8 cellular contexts compared by ENCODE assay signal in the genomic region with DNA sequence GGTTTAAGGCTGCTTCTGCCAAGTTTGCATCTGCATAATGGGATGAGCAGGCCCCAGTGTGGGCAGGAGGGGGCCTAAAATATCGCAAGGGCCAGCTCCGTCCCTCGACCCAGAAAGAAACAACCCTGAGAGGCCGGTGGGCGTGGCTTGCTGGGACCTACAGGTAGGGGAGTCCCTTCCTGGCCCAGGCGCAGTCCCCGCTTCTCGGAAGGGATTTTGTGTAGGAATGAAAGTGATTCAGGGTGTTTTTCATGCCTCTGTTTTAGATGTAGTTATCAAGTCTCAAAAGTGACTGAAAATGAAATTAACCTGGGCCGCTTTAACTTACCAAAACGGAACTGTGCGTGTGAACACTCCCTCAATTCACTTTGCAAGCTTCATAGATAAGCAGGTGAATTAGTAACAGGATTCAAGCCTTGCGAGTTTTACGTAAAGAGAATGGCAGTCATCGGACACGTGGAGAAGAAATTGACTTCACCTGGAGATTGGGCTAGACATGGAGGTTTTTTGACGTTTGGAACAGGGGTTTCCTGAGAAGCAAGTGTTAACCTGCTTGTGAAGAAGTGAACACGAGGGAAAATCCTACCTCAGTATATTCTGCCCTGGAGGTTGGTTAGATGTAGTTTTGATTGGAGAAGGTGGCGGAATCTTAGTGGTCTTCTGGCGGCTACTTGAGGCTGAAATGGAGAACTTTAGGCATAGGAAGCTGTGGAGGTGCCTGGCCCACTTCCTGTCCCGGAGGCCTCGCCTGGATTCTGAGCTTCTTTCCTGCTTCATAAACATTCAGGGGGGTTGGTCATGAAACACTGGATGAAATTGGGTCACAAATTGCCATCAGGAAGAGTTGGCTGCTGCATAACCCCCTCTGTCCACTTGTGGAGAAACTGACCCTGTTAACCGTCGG. TPM values are rescaled to one million over a fixed set of nuclear protein-coding genes. Genes with fewer than 3 reads are reported as not detected.
A peak's percentile ranks its signal among the peaks of the same experiment; 100 is the strongest.
DNase-seq lines count a peak whose midpoint lies in the region; ATAC-seq and TF ChIP-seq lines count a peak whose summit lies in the region.

No MANE protein-coding gene starts in this region.

- peak; percentile 40 for ATAC-seq in GM19463 (IDR thresholded peaks at IDR 0.05; ENCODE audit: unreplicated experiment)
- ATAC-seq in HG03575 (IDR thresholded peaks at IDR 0.05; ENCODE audit: extremely low read depth, insufficient number of reproducible peaks, low FRiP score, unreplicated experiment) = peak; percentile 52

- no peak for TF ChIP-seq CTCF in dorsolateral prefrontal cortex (IDR thresholded peaks at IDR 0.05 in 54 of 56, conservative IDR thresholded peaks at IDR 0.05 in 2 of 56; ENCODE audit: low read depth in 1 of 56, partially characterized antibody in 56 of 56)
- TF ChIP-seq CTCF in BE2C (IDR thresholded peaks at IDR 0.05; ENCODE audit: low read depth, low read length) = no peak

- H3K4me1 ChIP-seq in BLaER1 treated with 17β-estradiol and CSF1 and Interleukin-3, amounts not matched to agents 10 nM and 100 nM = peaks cover 55 to 65% (median 60%) of the 10 kb centered on the region in 10 experiments
- H3K4me1 ChIP-seq in mucosa of rectum (ENCODE audit: control insufficient read depth in 2 of 2, insufficient read depth in 2 of 2, low read length in 2 of 2) = peaks cover 15 to 29% of the 10 kb centered on the region in 2 donors
- H3K4me1 ChIP-seq in BE2C = no peaks in the 10 kb centered on the region

- H3K9ac ChIP-seq in BLaER1 treated with 17β-estradiol and CSF1 and Interleukin-3, amounts not matched to agents 10 nM and 100 nM = peak overlapping the region; percentile 92 to 98 (median 97)
- H3K9ac ChIP-seq in mucosa of rectum (ENCODE audit: low read depth in 1 of 2, low read length in 2 of 2) = peak overlapping the region; percentile 86 to 88

- H4K20me1 ChIP-seq in BLaER1 treated with 17β-estradiol and CSF1 and Interleukin-3, amounts not matched to agents 10 nM and 100 nM = peaks cover 33 to 65% (median 61%) of the 10 kb centered on the region in 11 experiments; a peak in 20 of 22 replicates

- peak overlapping the region; percentile 91 to 97 (median 95); a peak in 21 of 22 replicates for H3K27ac ChIP-seq in BLaER1 treated with 17β-estradiol and CSF1 and Interleukin-3, amounts not matched to agents 10 nM and 100 nM
- H3K27ac ChIP-seq in dorsolateral prefrontal cortex (peak overlapping the region in 48 of 59 donors; percentile 23 to 93 (median 80)), mucosa of rectum (ENCODE audit: low read depth in 2 of 2, low read length in 2 of 2) (peak overlapping the region; percentile 80 to 86)

- peaks cover 0 to 19% (median 0%) of the 10 kb centered on the region in 11 experiments; a peak in 6 of 22 replicates for H3K9me3 ChIP-seq in BLaER1 treated with 17β-estradiol and CSF1 and Interleukin-3, amounts not matched to agents 10 nM and 100 nM (replicated peaks in 1 of 11)
- H3K9me3 ChIP-seq in mucosa of rectum (ENCODE audit: control insufficient read depth in 2 of 2, low read length in 2 of 2) (no peaks in the 10 kb centered on the region), BE2C (no peaks in the 10 kb centered on the region)

- H3K36me3 ChIP-seq in BLaER1 treated with 17β-estradiol and CSF1 and Interleukin-3, amounts not matched to agents 10 nM and 100 nM = peaks cover 0 to 52% (median 30%) of the 10 kb centered on the region in 11 experiments; a peak in 19 of 22 replicates
- peaks cover 0 to 7% of the 10 kb centered on the region in 2 donors for H3K36me3 ChIP-seq in mucosa of rectum (ENCODE audit: control insufficient read depth in 2 of 2, insufficient read depth in 2 of 2, low read length in 2 of 2)
- no peaks in the 10 kb centered on the region for H3K36me3 ChIP-seq in BE2C

- H3K4me2 ChIP-seq in BLaER1 treated with 17β-estradiol and CSF1 and Interleukin-3, amounts not matched to agents 10 nM and 100 nM = peak overlapping the region; percentile 82 to 99 (median 96)

- peak overlapping the region; percentile 85 to 99 (median 96) for H3K4me3 ChIP-seq in BLaER1 treated with 17β-estradiol and CSF1 and Interleukin-3, amounts not matched to agents 10 nM and 100 nM
- H3K4me3 ChIP-seq in dorsolateral prefrontal cortex (peak overlapping the region; percentile 52 to 96 (median 81)), mucosa of rectum (ENCODE audit: low read length in 2 of 2) (peak overlapping the region; percentile 64 to 89), BE2C (ENCODE audit: low read depth, low read length) (no peak overlapping the region; the same call in 1 of the 2 replicates)

- no peaks in the 10 kb centered on the region for H3K27me3 ChIP-seq in BLaER1 treated with 17β-estradiol and CSF1 and Interleukin-3, amounts not matched to agents 10 nM and 100 nM
- H3K27me3 ChIP-seq in dorsolateral prefrontal cortex (no peaks in the 10 kb centered on the region), mucosa of rectum (ENCODE audit: control insufficient read depth in 2 of 2, insufficient read depth in 2 of 2, low read length in 2 of 2) (no peaks in the 10 kb centered on the region), BE2C (no peaks in the 10 kb centered on the region)

- peak; percentile 97 for DNase-seq in activated CD4-positive, alpha-beta T cell treated with anti-CD3 and anti-CD28 coated beads for 48 hours
- peak in 2 of 10 donors; percentile 49 to 65 for DNase-seq in dorsolateral prefrontal cortex
- peak; percentile 74 for DNase-seq in stimulated activated CD8-positive, alpha-beta memory T cell treated with anti-CD3 and anti-CD28 coated beads, Interleukin-7, amount 100 ng/mL, for 24 hours (ENCODE audit: low read depth)
- DNase-seq in BE2C = no peak

- intact Hi-C loops in dorsolateral prefrontal cortex (cut with DNase I) = loop anchor here in 1 of 2 donors (10.0 kb wide), 1 partner anchor 172 kb away; no protein-coding TSS in a partner anchor

RNA-seq across cellular contexts. Expression of gene NCK2, which starts 1.7 kb away (rescaled TPM):
- 10 to 100 TPM; 22.2 to 89.9 (median 58.4) TPM for total RNA-seq in dorsolateral prefrontal cortex
- 25.0 TPM for polyA plus RNA-seq in BE2C (2012; ENCODE audit: insufficient read depth, insufficient read length, low read depth)
